Comparison of ENCODE assay signal across 26 cellular contexts in the genomic region with DNA sequence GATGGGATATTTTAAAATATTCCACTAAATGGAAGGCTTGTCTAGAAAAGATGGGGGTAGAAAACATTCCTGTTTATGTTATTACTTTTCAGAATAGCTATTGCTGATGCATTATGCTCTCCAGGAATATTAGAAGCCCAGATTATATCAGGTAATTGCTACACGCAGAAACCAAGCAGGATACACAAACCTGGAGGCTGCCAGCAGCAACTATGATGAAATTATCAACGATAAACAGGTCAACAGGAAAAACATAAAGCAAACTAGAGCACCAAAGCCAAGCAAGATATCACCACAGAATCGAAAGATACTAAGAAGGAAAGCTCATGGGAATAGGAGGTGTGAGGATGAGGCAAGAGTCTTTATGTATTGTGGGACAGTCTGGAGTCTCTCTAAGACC.
"Had no signal": no experiment of that assay in that cellular context is flagged by ENCODE, and none has a peak within 500 bp of the region (broad histone marks: within the 10 kb centered on the region; RNA-seq: fewer than 3 reads in every experiment).

No MANE protein-coding gene starts in this region.

- H3K4me3 Mint-ChIP-seq: immature natural killer cell; memory B cell; natural killer cell; neural crest cell; stimulated activated effector memory CD8-positive, alpha-beta T cell treated with anti-CD3 and anti-CD28 coated beads, Interleukin-12 subunit alpha, Interleukin-12 subunit beta, amount 100 ng/mL, for 72 hours; stimulated activated naive CD8-positive, alpha-beta T cell treated with anti-CD3 and anti-CD28 coated beads, Interleukin-15, Interleukin-2, amounts not matched to agents 100 ng/mL and 50 ng/mL, for 24 hours had no signal

- H3K4me3 ChIP-seq: coronary artery, esophagus muscularis mucosa, gastroesophageal sphincter, lung, prostate gland, right atrium auricular region, smooth muscle cell, thoracic aorta, tibial nerve, upper lobe of left lung had no signal

- H3K9me3 Mint-ChIP-seq: immature natural killer cell; neural crest cell; stimulated activated effector memory CD8-positive, alpha-beta T cell treated with anti-CD3 and anti-CD28 coated beads, Interleukin-12 subunit alpha, Interleukin-12 subunit beta, amount 100 ng/mL, for 72 hours; stimulated activated naive CD8-positive, alpha-beta T cell treated with anti-CD3 and anti-CD28 coated beads, Interleukin-15, Interleukin-2, amounts not matched to agents 100 ng/mL and 50 ng/mL, for 24 hours had no signal

- ATAC-seq: foreskin keratinocyte, gastroesophageal sphincter, left lobe of liver, natural killer cell, sciatic nerve had no signal

- H3K36me3 Mint-ChIP-seq: immature natural killer cell; memory B cell; natural killer cell; stimulated activated effector memory CD8-positive, alpha-beta T cell treated with anti-CD3 and anti-CD28 coated beads, Interleukin-12 subunit alpha, Interleukin-12 subunit beta, amount 100 ng/mL, for 72 hours had no signal

- DNase-seq: dermis blood vessel endothelial cell; effector memory CD4-positive, alpha-beta T cell; foreskin keratinocyte; hypothalamus; immature natural killer cell; islet precursor cell; natural killer cell; stimulated activated CD4-positive, alpha-beta T cell treated with anti-CD3 and anti-CD28 coated beads, Interleukin-12 subunit alpha, Interleukin-12 subunit beta, amount 100 ng/mL, for 4 hours; stimulated activated CD4-positive, alpha-beta T cell treated with anti-CD3 and anti-CD28 coated beads, Interleukin-1b, Interleukin-23, amount 100 ng/mL, for 48 hours; stimulated activated CD4-positive, alpha-beta T cell treated with anti-CD3 and anti-CD28 coated beads, Interleukin-4, amount 100 ng/mL, for 24 hours; upper lobe of left lung had no signal

- H3K36me3 ChIP-seq: esophagus muscularis mucosa, gastroesophageal sphincter, prostate gland, right atrium auricular region, thoracic aorta, tibial nerve, upper lobe of left lung had no signal

- H3K27ac Mint-ChIP-seq: immature natural killer cell; memory B cell; natural killer cell; stimulated activated effector memory CD8-positive, alpha-beta T cell treated with anti-CD3 and anti-CD28 coated beads, Interleukin-12 subunit alpha, Interleukin-12 subunit beta, amount 100 ng/mL, for 72 hours; stimulated activated naive CD8-positive, alpha-beta T cell treated with anti-CD3 and anti-CD28 coated beads, Interleukin-15, Interleukin-2, amounts not matched to agents 100 ng/mL and 50 ng/mL, for 24 hours had no signal

- H3K4me1 ChIP-seq: esophagus muscularis mucosa, foreskin keratinocyte, gastroesophageal sphincter, prostate gland, right atrium auricular region, tibial nerve, upper lobe of left lung had no signal

- H3K27me3 ChIP-seq: esophagus muscularis mucosa, gastroesophageal sphincter, right atrium auricular region, tibial nerve, upper lobe of left lung had no signal

- H3K9me3 ChIP-seq: esophagus muscularis mucosa, gastroesophageal sphincter, prostate gland, right atrium auricular region, thoracic aorta, tibial nerve, upper lobe of left lung had no signal

- H3K4me1 Mint-ChIP-seq: immature natural killer cell, memory B cell, natural killer cell, neural crest cell had no signal
